14 cellular contexts compared by ENCODE assay signal in the genomic region with DNA sequence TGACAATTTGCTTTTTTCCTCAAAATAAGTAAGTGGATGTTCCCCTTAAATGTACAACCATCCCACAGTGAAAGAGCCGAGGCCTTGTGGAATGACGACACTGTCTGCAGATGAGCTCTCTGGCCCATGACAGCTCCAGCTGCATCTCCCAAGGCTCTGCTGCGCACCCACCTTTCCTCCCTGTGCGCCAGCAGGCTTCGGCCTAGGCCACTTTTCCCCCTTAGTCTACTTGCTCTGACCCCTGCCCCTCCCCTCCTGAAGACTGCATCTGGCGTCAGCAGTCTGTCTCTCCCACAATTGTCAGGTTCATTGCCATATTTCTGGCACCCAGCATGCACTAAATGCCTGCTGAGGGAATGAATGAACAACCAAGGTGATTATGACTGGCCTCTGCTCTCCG. TPM values are rescaled to one million over a fixed set of nuclear protein-coding genes. Genes with fewer than 3 reads are reported as not detected.
DNase-seq lines count a peak whose midpoint lies in the region; ATAC-seq and TF ChIP-seq lines count a peak whose summit lies in the region.
"Had no signal": no experiment of that assay in that cellular context is flagged by ENCODE, and none has a peak within 500 bp of the region (broad histone marks: within the 10 kb centered on the region; RNA-seq: fewer than 3 reads in every experiment).

No MANE protein-coding gene starts in this region.

- no peak overlapping the region; the same call in 1 of the 2 replicates for H3K9ac ChIP-seq in BLaER1

- H3K4me2 ChIP-seq in BLaER1: peak overlapping the region; percentile 99; the same call in 1 of the 2 replicates

- peaks cover 25% of the 10 kb centered on the region for H3K36me3 Mint-ChIP-seq in CD8-positive, alpha-beta T cell
- H3K36me3 Mint-ChIP-seq in activated naive CD8-positive, alpha-beta T cell treated with anti-CD3 and anti-CD28 coated beads, Interleukin-2, amount 50 U/mL, for 24 hours (ENCODE audit: low read depth): peaks cover 7% of the 10 kb centered on the region
- H3K36me3 Mint-ChIP-seq in naive thymus-derived CD4-positive, alpha-beta T cell: peaks cover 0 to 4% (median 0%) of the 10 kb centered on the region in 5 donors

- intact Hi-C loops in CD8-positive, alpha-beta T cell (cut with DNase I, micrococcal nuclease): no loop called here
- intact Hi-C loops in naive thymus-derived CD4-positive, alpha-beta T cell (cut with micrococcal nuclease): loop anchor here in 1 of 2 donors (5.0 kb wide), 1 partner anchor 33 kb away; no protein-coding TSS in a partner anchor

- no peaks in the 10 kb centered on the region for H3K9me3 Mint-ChIP-seq in CD8-positive, alpha-beta T cell
- H3K9me3 Mint-ChIP-seq in activated naive CD8-positive, alpha-beta T cell treated with anti-CD3 and anti-CD28 coated beads, Interleukin-2, amount 50 U/mL, for 24 hours: no peaks in the 10 kb centered on the region
- no peaks in the 10 kb centered on the region for H3K9me3 Mint-ChIP-seq in naive thymus-derived CD4-positive, alpha-beta T cell

- CTCF ChIA-PET in CD8-positive, alpha-beta T cell (lab: Charles Lee): interaction anchor here (1.1 to 2.5 kb wide), 3 partner anchors 8 to 27 kb away, joined by 3 to 15 read pairs (median 9); a partner anchor contains a TSS
- CTCF ChIA-PET in naive thymus-derived CD4-positive, alpha-beta T cell (lab: Charles Lee): no interaction called here
- CTCF ChIA-PET in HEK293T (lab: Yijun Ruan, JAX): interaction anchor here (2.3 kb wide), 1 partner anchor 8 kb away, joined by 12 read pairs; no protein-coding TSS in a partner anchor

- peaks cover 57% of the 10 kb centered on the region for H3K4me1 Mint-ChIP-seq in CD8-positive, alpha-beta T cell (ENCODE audit: low read depth)
- H3K4me1 Mint-ChIP-seq in activated naive CD8-positive, alpha-beta T cell treated with anti-CD3 and anti-CD28 coated beads, Interleukin-2, amount 50 U/mL, for 24 hours: peaks cover 24% of the 10 kb centered on the region
- H3K4me1 Mint-ChIP-seq in naive thymus-derived CD4-positive, alpha-beta T cell: peaks cover 23 to 67% (median 61%) of the 10 kb centered on the region in 7 donors

- no peaks in the 10 kb centered on the region for H3K27me3 Mint-ChIP-seq in CD8-positive, alpha-beta T cell (ENCODE audit: low read depth)
- H3K27me3 Mint-ChIP-seq in activated naive CD8-positive, alpha-beta T cell treated with anti-CD3 and anti-CD28 coated beads, Interleukin-2, amount 50 U/mL, for 24 hours: no peaks in the 10 kb centered on the region
- no peaks in the 10 kb centered on the region for H3K27me3 Mint-ChIP-seq in naive thymus-derived CD4-positive, alpha-beta T cell

- TF ChIP-seq CTCF in CD8-positive, alpha-beta T cell (IDR thresholded peaks at IDR 0.05): no peak

- H3K27me3 ChIP-seq in BLaER1: no peaks in the 10 kb centered on the region
- no peaks in the 10 kb centered on the region for H3K27me3 ChIP-seq in CD8-positive, alpha-beta T cell (ENCODE audit: insufficient read depth, low read length)
- H3K27me3 ChIP-seq in naive thymus-derived CD4-positive, alpha-beta T cell (ENCODE audit: control insufficient read depth in 2 of 2, insufficient read depth in 2 of 2, low read length in 2 of 2): no peaks in the 10 kb centered on the region
- H3K27me3 ChIP-seq: pancreas had no signal

- ATAC-seq in CD8-positive, alpha-beta T cell: no peak
- ATAC-seq in activated naive CD8-positive, alpha-beta T cell treated with anti-CD3 and anti-CD28 coated beads, Interleukin-2, amount 50 U/mL, for 24 hours: no peak
- ATAC-seq in naive thymus-derived CD4-positive, alpha-beta T cell: no peak
- ATAC-seq in GM21717 (IDR thresholded peaks at IDR 0.05; ENCODE audit: unreplicated experiment): no peak
- ATAC-seq: pancreas had no signal

- no peak overlapping the region for H3K27ac Mint-ChIP-seq in CD8-positive, alpha-beta T cell
- no peak overlapping the region for H3K27ac Mint-ChIP-seq in activated naive CD8-positive, alpha-beta T cell treated with anti-CD3 and anti-CD28 coated beads, Interleukin-2, amount 50 U/mL, for 24 hours
- peak overlapping the region in 4 of 9 donors; percentile 26 to 62 (median 48) for H3K27ac Mint-ChIP-seq in naive thymus-derived CD4-positive, alpha-beta T cell

- no peak overlapping the region for H3K27ac ChIP-seq in BLaER1
- H3K27ac ChIP-seq in CD8-positive, alpha-beta T cell (ENCODE audit: low read depth, low read length): no peak overlapping the region
- H3K27ac ChIP-seq in naive thymus-derived CD4-positive, alpha-beta T cell (ENCODE audit: low read depth, low read length): no peak overlapping the region
- H3K27ac ChIP-seq: pancreas had no signal

- H3K4me3 Mint-ChIP-seq in CD8-positive, alpha-beta T cell: peak overlapping the region; percentile 3
- peak overlapping the region; percentile 8 for H3K4me3 Mint-ChIP-seq in activated naive CD8-positive, alpha-beta T cell treated with anti-CD3 and anti-CD28 coated beads, Interleukin-2, amount 50 U/mL, for 24 hours
- peak overlapping the region in 8 of 10 donors; percentile 39 to 92 (median 89) for H3K4me3 Mint-ChIP-seq in naive thymus-derived CD4-positive, alpha-beta T cell

- no peak overlapping the region for H3K4me3 ChIP-seq in BLaER1
- no peak overlapping the region for H3K4me3 ChIP-seq in CD8-positive, alpha-beta T cell (ENCODE audit: low read depth, low read length)
- no peak overlapping the region for H3K4me3 ChIP-seq in naive thymus-derived CD4-positive, alpha-beta T cell (ENCODE audit: low read length)
- H3K4me3 ChIP-seq: pancreas had no signal

- peaks cover 20% of the 10 kb centered on the region for H3K4me1 ChIP-seq in BLaER1
- H3K4me1 ChIP-seq in CD8-positive, alpha-beta T cell (ENCODE audit: insufficient read depth, low read length): peaks cover 15% of the 10 kb centered on the region
- peaks cover 12% of the 10 kb centered on the region in 2 donors for H3K4me1 ChIP-seq in naive thymus-derived CD4-positive, alpha-beta T cell (ENCODE audit: control insufficient read depth in 2 of 2, insufficient read depth in 2 of 2, low read length in 2 of 2)

- H3K36me3 ChIP-seq in BLaER1: peaks cover 43% of the 10 kb centered on the region
- no peaks in the 10 kb centered on the region for H3K36me3 ChIP-seq in CD8-positive, alpha-beta T cell (ENCODE audit: insufficient read depth, low read length)
- H3K36me3 ChIP-seq in naive thymus-derived CD4-positive, alpha-beta T cell (ENCODE audit: control insufficient read depth in 2 of 3, insufficient read depth in 3 of 3, low read length in 3 of 3): peaks cover 0 to 22% (median 0%) of the 10 kb centered on the region in 3 experiments
- H3K36me3 ChIP-seq: pancreas had no signal

- H3K9me3 ChIP-seq in BLaER1: no peaks in the 10 kb centered on the region
- H3K9me3 ChIP-seq in CD8-positive, alpha-beta T cell (ENCODE audit: low read length): no peaks in the 10 kb centered on the region
- H3K9me3 ChIP-seq in naive thymus-derived CD4-positive, alpha-beta T cell (ENCODE audit: control insufficient read depth in 2 of 3, low read length in 3 of 3): no peaks in the 10 kb centered on the region
- H3K9me3 ChIP-seq: pancreas had no signal

- H4K20me1 ChIP-seq in BLaER1: peaks cover 59% of the 10 kb centered on the region; the same call in 1 of the 2 replicates

- DNase-seq in CD8-positive, alpha-beta T cell: no peak
- DNase-seq in activated naive CD8-positive, alpha-beta T cell treated with anti-CD3 and anti-CD28 coated beads, Interleukin-2, amount 50 U/mL, for 24 hours: no peak
- DNase-seq in naive thymus-derived CD4-positive, alpha-beta T cell: no peak
- DNase-seq in HEK293T (ENCODE audit: extremely low spot score) (no peak), GM19238 (ENCODE audit: insufficient read length, low spot score) (no peak)
- DNase-seq: activated CD8-positive, alpha-beta memory T cell treated with anti-CD3 and anti-CD28 coated beads, Interleukin-2, amount 50 U/mL, for 48 hours; DMS153; GOT3; NCI-H2107; NCI-H526; pancreas; SHP77 treated with DMSO at 0.1 percent for 48 hours had no signal

- POLR2A ChIA-PET in CD8-positive, alpha-beta T cell (lab: Charles Lee): no interaction called here
- POLR2A ChIA-PET in naive thymus-derived CD4-positive, alpha-beta T cell (lab: Charles Lee): no interaction called here
- POLR2A ChIA-PET in HEK293T (lab: Yijun Ruan, JAX): no interaction called here

TF ChIP-seq in HEK293T, 16 proteins besides CTCF, POLR2A, EP300 and RAD21:
- TF ChIP-seq ELF4 (IDR thresholded peaks at IDR 0.05): no peak
- no peak for TF ChIP-seq ARNT (IDR thresholded peaks at IDR 0.05)
- TF ChIP-seq ZNF384 (IDR thresholded peaks at IDR 0.05): no peak
- no peak for TF ChIP-seq BHLHE40 (IDR thresholded peaks at IDR 0.05; ENCODE audit: borderline replicate concordance)
- no peak for TF ChIP-seq NFRKB (IDR thresholded peaks at IDR 0.05)
- TF ChIP-seq, protein P1, sequence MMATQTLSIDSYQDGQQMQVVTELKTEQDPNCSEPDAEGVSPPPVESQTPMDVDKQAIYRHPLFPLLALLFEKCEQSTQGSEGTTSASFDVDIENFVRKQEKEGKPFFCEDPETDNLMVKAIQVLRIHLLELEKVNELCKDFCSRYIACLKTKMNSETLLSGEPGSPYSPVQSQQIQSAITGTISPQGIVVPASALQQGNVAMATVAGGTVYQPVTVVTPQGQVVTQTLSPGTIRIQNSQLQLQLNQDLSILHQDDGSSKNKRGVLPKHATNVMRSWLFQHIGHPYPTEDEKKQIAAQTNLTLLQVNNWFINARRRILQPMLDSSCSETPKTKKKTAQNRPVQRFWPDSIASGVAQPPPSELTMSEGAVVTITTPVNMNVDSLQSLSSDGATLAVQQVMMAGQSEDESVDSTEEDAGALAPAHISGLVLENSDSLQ (IDR thresholded peaks at IDR 0.05): no peak
- TF ChIP-seq LEF1 (IDR thresholded peaks at IDR 0.05; ENCODE audit: borderline replicate concordance): no peak
- TF ChIP-seq L3MBTL2 (conservative IDR thresholded peaks at IDR 0.05): no peak
- no peak for TF ChIP-seq CTBP1 (IDR thresholded peaks at IDR 0.05; ENCODE audit: borderline replicate concordance)
- no peak for TF ChIP-seq TARDBP (IDR thresholded peaks at IDR 0.05)
- TF ChIP-seq FOXK2 (IDR thresholded peaks at IDR 0.05): no peak
- no peak for TF ChIP-seq SUZ12 (IDR thresholded peaks at IDR 0.05)
- no peak for TF ChIP-seq FOXA1 (IDR thresholded peaks at IDR 0.05)
- no peak for TF ChIP-seq SP1 (IDR thresholded peaks at IDR 0.05)
- no peak for TF ChIP-seq FOXM1 (IDR thresholded peaks at IDR 0.05; ENCODE audit: borderline replicate concordance)
- TF ChIP-seq HDGF (IDR thresholded peaks at IDR 0.05; ENCODE audit: borderline replicate concordance): no peak

RNA-seq across cellular contexts. Expression of a gene that starts 2.0 kb away (rescaled TPM):
- total RNA-seq in CD8-positive, alpha-beta T cell: 10 to 100 TPM; 71.4 to 74.3 TPM
- 10 to 100 TPM; 43.4 to 80.5 (median 59.1) TPM for total RNA-seq in naive thymus-derived CD4-positive, alpha-beta T cell
- 10 to 100 TPM in 1 of 2 donors, 1 to 10 TPM in 1; 8.4 to 16.2 TPM for polyA plus RNA-seq in naive thymus-derived CD4-positive, alpha-beta T cell

RNA-seq across cellular contexts. Expression of a gene that starts 27.9 kb away (rescaled TPM):
- 10 to 100 TPM; 12.7 to 13.5 TPM for total RNA-seq in CD8-positive, alpha-beta T cell
- 10 to 100 TPM; 21.3 to 58.0 (median 27.8) TPM for total RNA-seq in naive thymus-derived CD4-positive, alpha-beta T cell
- 10 to 100 TPM in 1 of 2 donors, 1 to 10 TPM in 1; 8.8 to 11.5 TPM for polyA plus RNA-seq in naive thymus-derived CD4-positive, alpha-beta T cell

Comparison
In these comparisons a context has a peak if more than half of its experiments do, and no peak if none do; other contexts are left out.
1. H3K4me3 Mint-ChIP-seq: peak in every context shown above with its lines; median percentile 89 in naive thymus-derived CD4-positive, alpha-beta T cell; 8 in activated naive CD8-positive, alpha-beta T cell treated with anti-CD3 and anti-CD28 coated beads, Interleukin-2, amount 50 U/mL, for 24 hours; 3 in CD8-positive, alpha-beta T cell.